In genomic region chr3:179375091-179375999, GRCh38 we compare ENCODE assay signal across 1 cellular context.
TF ChIP-seq lines count a peak whose summit lies in the region.

No MANE protein-coding gene starts in this region.

TF ChIP-seq in K562, 482 proteins besides CTCF, POLR2A, EP300 and RAD21 (continued from another document and continues in another):
- no peak for TF ChIP-seq ZNF655 (CRISPR knock-in tag; IDR thresholded peaks at IDR 0.05)
- TF ChIP-seq CBFB (CRISPR knock-in tag; IDR thresholded peaks at IDR 0.05) = no peak
- TF ChIP-seq ZNF586 (CRISPR knock-in tag; conservative IDR thresholded peaks at IDR 0.05) = no peak
- TF ChIP-seq CGGBP1 (CRISPR knock-in tag; IDR thresholded peaks at IDR 0.05) = no peak
- TF ChIP-seq TBL1XR1 (IDR thresholded peaks at IDR 0.05; ENCODE audit: low read length in 2 of 2) = peak in 1 of 2 experiments; percentile 85; a peak in 2 of 4 replicates
- no peak for TF ChIP-seq KLF1 (tag; IDR thresholded peaks at IDR 0.05)
- TF ChIP-seq ZNF639 (CRISPR knock-in tag; conservative IDR thresholded peaks at IDR 0.05 in 1 of 2, IDR thresholded peaks at IDR 0.05 in 1 of 2) = 0 out of 4 replicates have a peak, but pooled peaks of 1 of the 2 experiments have one; percentile 37
- no peak for TF ChIP-seq ZNF740 (CRISPR knock-in tag; IDR thresholded peaks at IDR 0.05)
- peak in 1 of 2 experiments; percentile 74; a peak in 1 of 4 replicates for TF ChIP-seq ZNF740 (tag; IDR thresholded peaks at IDR 0.05)
- no peak for TF ChIP-seq BHLHE40 (IDR thresholded peaks at IDR 0.05; ENCODE audit: low read length)
- TF ChIP-seq ZNF23 (CRISPR knock-in tag; IDR thresholded peaks at IDR 0.05) = no peak
- no peak for TF ChIP-seq ATF1 (CRISPR knock-in tag; IDR thresholded peaks at IDR 0.05)
- peak; percentile 40 for TF ChIP-seq ATF1 (tag; IDR thresholded peaks at IDR 0.05)
- no peak for TF ChIP-seq NR2C2 (CRISPR knock-in tag; IDR thresholded peaks at IDR 0.05)
- TF ChIP-seq NR2C2 (tag; IDR thresholded peaks at IDR 0.05) = no peak
- TF ChIP-seq HDAC2 (IDR thresholded peaks at IDR 0.05) = no peak
- no peak for TF ChIP-seq ZNF184 (CRISPR knock-in tag; IDR thresholded peaks at IDR 0.05)
- peak in 1 of 2 experiments; percentile 79; a peak in 2 of 3 replicates for TF ChIP-seq CBX3 (IDR thresholded peaks at IDR 0.05; ENCODE audit: borderline replicate concordance in 1 of 2, low read length in 2 of 2)
- TF ChIP-seq ILF3 (IDR thresholded peaks at IDR 0.05; ENCODE audit: borderline replicate concordance) = peak; percentile 60; the same call in 1 of the 2 replicates
- no peak for TF ChIP-seq ZNF347 (CRISPR knock-in tag; IDR thresholded peaks at IDR 0.05; ENCODE audit: low read depth)
- no peak for TF ChIP-seq HMGXB4 (CRISPR knock-in tag; IDR thresholded peaks at IDR 0.05)
- no peak for TF ChIP-seq NKRF (IDR thresholded peaks at IDR 0.05; ENCODE audit: borderline replicate concordance)
- TF ChIP-seq MAFK (IDR thresholded peaks at IDR 0.05; ENCODE audit: low read length) = no peak
- TF ChIP-seq DMBX1 (CRISPR knock-in tag; IDR thresholded peaks at IDR 0.05; ENCODE audit: borderline replicate concordance) = peak; percentile 81
- no peak for TF ChIP-seq ELK1 (CRISPR knock-in tag; IDR thresholded peaks at IDR 0.05)
- peak; percentile 74; the same call in 1 of the 2 replicates for TF ChIP-seq GATAD2B (IDR thresholded peaks at IDR 0.05; ENCODE audit: borderline replicate concordance)
- no peak for TF ChIP-seq FIP1L1 (IDR thresholded peaks at IDR 0.05; ENCODE audit: low read depth, low read length, poor library complexity, severe bottlenecking)
- TF ChIP-seq ZNF830 (CRISPR knock-in tag; IDR thresholded peaks at IDR 0.05) = no peak
- no peak for TF ChIP-seq MEF2D (tag; conservative IDR thresholded peaks at IDR 0.05; ENCODE audit: low read depth)
- peak; percentile 68; the same call in 1 of the 2 replicates for TF ChIP-seq ZNF395 (CRISPR knock-in tag; IDR thresholded peaks at IDR 0.05)
- no peak for TF ChIP-seq TAF7 (tag; IDR thresholded peaks at IDR 0.05)
- TF ChIP-seq THRB (CRISPR knock-in tag; conservative IDR thresholded peaks at IDR 0.05) = no peak
- TF ChIP-seq ZNF354B (CRISPR knock-in tag; IDR thresholded peaks at IDR 0.05) = no peak
- no peak for TF ChIP-seq REST (CRISPR knock-in tag; IDR thresholded peaks at IDR 0.05; ENCODE audit: low read depth)
- TF ChIP-seq SMARCC2 (IDR thresholded peaks at IDR 0.05; ENCODE audit: low read depth) = peak; percentile 99
- TF ChIP-seq CREBBP (IDR thresholded peaks at IDR 0.05; ENCODE audit: low read depth, low read length) = no peak
- TF ChIP-seq SETDB1 (IDR thresholded peaks at IDR 0.05; ENCODE audit: low read length) = no peak
- TF ChIP-seq HOXB6 (CRISPR knock-in tag; IDR thresholded peaks at IDR 0.05; ENCODE audit: borderline replicate concordance) = no peak
- peak; percentile 99 for TF ChIP-seq NCOR1 (IDR thresholded peaks at IDR 0.05)
- peak; percentile 99 for TF ChIP-seq LEF1 (IDR thresholded peaks at IDR 0.05)
- TF ChIP-seq CSDE1 (IDR thresholded peaks at IDR 0.05) = no peak
- no peak for TF ChIP-seq ZNF232 (CRISPR knock-in tag; IDR thresholded peaks at IDR 0.05)
- TF ChIP-seq ZNF436 (CRISPR knock-in tag; IDR thresholded peaks at IDR 0.05) = no peak
- peak; percentile 53; the same call in 1 of the 2 replicates for TF ChIP-seq POLR2H (tag; IDR thresholded peaks at IDR 0.05; ENCODE audit: low read depth)
- no peak for TF ChIP-seq ZNF133 (CRISPR knock-in tag; IDR thresholded peaks at IDR 0.05)
- peak; percentile 56 for TF ChIP-seq TAF9B (IDR thresholded peaks at IDR 0.05; ENCODE audit: partially characterized antibody)
- TF ChIP-seq MTA1 (IDR thresholded peaks at IDR 0.05; ENCODE audit: borderline replicate concordance) = 0 out of 2 replicates have a peak, but pooled peaks have one; percentile 34
- TF ChIP-seq ZKSCAN3 (CRISPR knock-in tag; IDR thresholded peaks at IDR 0.05) = no peak
- no peak for TF ChIP-seq HNRNPK (IDR thresholded peaks at IDR 0.05; ENCODE audit: low read depth, low read length, poor library complexity, severe bottlenecking)
- no peak for TF ChIP-seq IRF2 (CRISPR knock-in tag; IDR thresholded peaks at IDR 0.05)
- no peak for TF ChIP-seq ZNF764 (CRISPR knock-in tag; IDR thresholded peaks at IDR 0.05; ENCODE audit: low read depth)
- TF ChIP-seq FUS (optimal IDR thresholded peaks at IDR 0.05; ENCODE audit: low read depth, low read length) = peak; percentile 49
- TF ChIP-seq PURB (CRISPR knock-in tag; IDR thresholded peaks at IDR 0.05; ENCODE audit: low read depth) = no peak
- TF ChIP-seq KHSRP (IDR thresholded peaks at IDR 0.05) = peak; percentile 84
- TF ChIP-seq U2AF2 (optimal IDR thresholded peaks at IDR 0.05; ENCODE audit: low read depth, low read length) = no peak
- TF ChIP-seq ZNF174 (CRISPR knock-in tag; IDR thresholded peaks at IDR 0.05) = no peak
- TF ChIP-seq MXD1 (CRISPR knock-in tag; IDR thresholded peaks at IDR 0.05; ENCODE audit: borderline replicate concordance, poor library complexity, severe bottlenecking) = no peak
